ENCODE assay signal across 15 cellular contexts in genomic region chr19:58128041-58128685, GRCh38. TPM values are rescaled to one million over a fixed set of nuclear protein-coding genes. Genes with fewer than 3 reads are reported as not detected.
DNase-seq lines count a peak whose midpoint lies in the region; ATAC-seq, FAIRE-seq and TF ChIP-seq lines count a peak whose summit lies in the region.
"Had no signal": no experiment of that assay in that cellular context is flagged by ENCODE, and none has a peak within 500 bp of the region (broad histone marks: within the 10 kb centered on the region; RNA-seq: fewer than 3 reads in every experiment).

No MANE protein-coding gene starts in this region.

- no peak overlapping the region for H2AFZ ChIP-seq in Karpas-422 (ENCODE audit: low read length)
- H2AFZ ChIP-seq in neural progenitor cell (replicated peaks): no peak overlapping the region
- H2AFZ ChIP-seq: hepatocyte had no signal

- peaks cover 76% of the 10 kb centered on the region for H3K9me3 ChIP-seq in CD8-positive, alpha-beta memory T cell (ENCODE audit: low read length)
- peaks cover 82% of the 10 kb centered on the region for H3K9me3 ChIP-seq in Karpas-422 (ENCODE audit: low read length)
- H3K9me3 ChIP-seq in effector memory CD4-positive, alpha-beta T cell (ENCODE audit: control insufficient read depth, low read length): peaks cover 91% of the 10 kb centered on the region
- H3K9me3 ChIP-seq in neural progenitor cell (ENCODE audit: low read depth): peaks cover 58% of the 10 kb centered on the region

- H3K4me2 ChIP-seq in Karpas-422 (ENCODE audit: low read depth, low read length, poor library complexity, severe bottlenecking): no peak overlapping the region
- no peak overlapping the region for H3K4me2 ChIP-seq in neural progenitor cell
- H3K4me2 ChIP-seq: hepatocyte had no signal

- CTCF ChIA-PET in CD8-positive, alpha-beta memory T cell (lab: Charles Lee): no interaction called here

- no peak for FAIRE-seq in D721Med (lab: Jason Lieb, UNC)

- no peak overlapping the region for H3K9ac ChIP-seq in Karpas-422 (ENCODE audit: low read length)
- no peak overlapping the region for H3K9ac ChIP-seq in neural progenitor cell

- H3K27me3 Mint-ChIP-seq in CD8-positive, alpha-beta memory T cell: no peaks in the 10 kb centered on the region
- H3K27me3 Mint-ChIP-seq in neural progenitor cell (ENCODE audit: insufficient read depth, low read depth): peaks cover 4% of the 10 kb centered on the region

- H3K27ac ChIP-seq in CD8-positive, alpha-beta memory T cell (ENCODE audit: low read depth, low read length): no peak overlapping the region
- H3K27ac ChIP-seq in Karpas-422 (ENCODE audit: low read length): no peak overlapping the region
- no peak overlapping the region for H3K27ac ChIP-seq in effector memory CD4-positive, alpha-beta T cell (ENCODE audit: insufficient read depth, low read length, poor library complexity, severe bottlenecking)
- no peak overlapping the region for H3K27ac ChIP-seq in neural progenitor cell
- H3K27ac ChIP-seq: hepatocyte, ovary, testis had no signal

- H3K4me1 ChIP-seq in CD8-positive, alpha-beta memory T cell (ENCODE audit: insufficient read depth, low read length): no peaks in the 10 kb centered on the region
- H3K4me1 ChIP-seq in Karpas-422 (ENCODE audit: low read length) (no peaks in the 10 kb centered on the region), neural progenitor cell (no peaks in the 10 kb centered on the region)
- no peaks in the 10 kb centered on the region for H3K4me1 ChIP-seq in effector memory CD4-positive, alpha-beta T cell (ENCODE audit: control insufficient read depth, insufficient read depth, low read length, poor library complexity, severe bottlenecking)
- H3K4me1 ChIP-seq: testis had no signal

- peaks cover 14 to 69% (median 68%) of the 10 kb centered on the region in 3 donors for H3K36me3 Mint-ChIP-seq in CD8-positive, alpha-beta memory T cell
- peaks cover 55% of the 10 kb centered on the region for H3K36me3 Mint-ChIP-seq in neural progenitor cell

- TF ChIP-seq CTCF in neural progenitor cell (IDR thresholded peaks at IDR 0.05) (no peak), D721Med (IDR thresholded peaks at IDR 0.05; ENCODE audit: insufficient read depth, missing control alignments) (no peak)

- peaks cover 27% of the 10 kb centered on the region for H3K36me3 ChIP-seq in CD8-positive, alpha-beta memory T cell (ENCODE audit: insufficient read depth, low read length)
- H3K36me3 ChIP-seq in Karpas-422 (ENCODE audit: insufficient read depth, low read length) (peaks cover 40% of the 10 kb centered on the region), neural progenitor cell (peaks cover 57% of the 10 kb centered on the region)
- H3K36me3 ChIP-seq in effector memory CD4-positive, alpha-beta T cell (ENCODE audit: control insufficient read depth, insufficient read depth, low read length): peaks cover 50% of the 10 kb centered on the region

- H4K20me1 ChIP-seq in Karpas-422 (ENCODE audit: insufficient read depth, low read depth, low read length): no peaks in the 10 kb centered on the region
- no peaks in the 10 kb centered on the region for H4K20me1 ChIP-seq in neural progenitor cell (ENCODE audit: low read depth)

- no peaks in the 10 kb centered on the region for H3K27me3 ChIP-seq in CD8-positive, alpha-beta memory T cell (ENCODE audit: insufficient read depth, low read length, poor library complexity, severe bottlenecking)
- H3K27me3 ChIP-seq in Karpas-422 (ENCODE audit: low read length) (no peaks in the 10 kb centered on the region), neural progenitor cell (no peaks in the 10 kb centered on the region)
- H3K27me3 ChIP-seq in effector memory CD4-positive, alpha-beta T cell (replicated peaks; ENCODE audit: control insufficient read depth, insufficient read depth, low read length, poor library complexity, severe bottlenecking): no peaks in the 10 kb centered on the region
- H3K27me3 ChIP-seq: hepatocyte, ovary, testis had no signal

- H3K4me3 Mint-ChIP-seq in CD8-positive, alpha-beta memory T cell: no peak overlapping the region
- no peak overlapping the region for H3K4me3 Mint-ChIP-seq in neural progenitor cell

- no peak overlapping the region for H3K27ac Mint-ChIP-seq in CD8-positive, alpha-beta memory T cell
- no peak overlapping the region for H3K27ac Mint-ChIP-seq in neural progenitor cell

- no peaks in the 10 kb centered on the region for H3K79me2 ChIP-seq in Karpas-422 (ENCODE audit: low read length)
- no peaks in the 10 kb centered on the region for H3K79me2 ChIP-seq in neural progenitor cell (ENCODE audit: low read depth)
- H3K79me2 ChIP-seq: hepatocyte had no signal

- H3K4me1 Mint-ChIP-seq in CD8-positive, alpha-beta memory T cell: no peaks in the 10 kb centered on the region
- no peaks in the 10 kb centered on the region for H3K4me1 Mint-ChIP-seq in neural progenitor cell

- H3F3A ChIP-seq in neural progenitor cell (ENCODE audit: low read depth): peaks cover 8% of the 10 kb centered on the region

- ATAC-seq in GM18511 (IDR thresholded peaks at IDR 0.05; ENCODE audit: unreplicated experiment): no peak

- H3K4me3 ChIP-seq in CD8-positive, alpha-beta memory T cell (ENCODE audit: low read length): peak overlapping the region; percentile 35
- H3K4me3 ChIP-seq in Karpas-422 (ENCODE audit: low read length) (peak overlapping the region; percentile 6; the same call in 1 of the 2 replicates), neural progenitor cell (peak overlapping the region; percentile 3)
- peak overlapping the region; percentile 14 for H3K4me3 ChIP-seq in effector memory CD4-positive, alpha-beta T cell (ENCODE audit: insufficient read depth, low read depth, low read length, poor library complexity, severe bottlenecking)
- H3K4me3 ChIP-seq: hepatocyte, ovary, testis had no signal

- H3K9me3 Mint-ChIP-seq in CD8-positive, alpha-beta memory T cell: peaks cover 20 to 96% (median 96%) of the 10 kb centered on the region in 5 donors
- H3K9me3 Mint-ChIP-seq in neural progenitor cell: peaks cover 90% of the 10 kb centered on the region

- no peak for DNase-seq in CD8-positive, alpha-beta memory T cell
- no peak for DNase-seq in Karpas-422
- no peak for DNase-seq in effector memory CD4-positive, alpha-beta T cell
- no peak for DNase-seq in neural progenitor cell (ENCODE audit: low spot score)
- DNase-seq in NCI-H1694 (lab: John Stamatoyannopoulos, UW): no peak
- DNase-seq in D721Med (ENCODE audit: insufficient read length, low spot score): no peak
- DNase-seq: DMS79 treated with DMSO at 0.1 percent for 48 hours; effector CD8-positive, alpha-beta T cell; NCI-H446; ovary; SHP77; stimulated activated CD4-positive, alpha-beta T cell treated with anti-CD3 and anti-CD28 coated beads, Interleukin-4, amount 100 ng/mL, for 1 hour; testis had no signal

- H3K9me2 ChIP-seq in Karpas-422 (replicated peaks; ENCODE audit: insufficient read depth, low read length): no peaks in the 10 kb centered on the region

- POLR2A ChIA-PET in CD8-positive, alpha-beta memory T cell (lab: Charles Lee): no interaction called here

RNA-seq across cellular contexts. Expression of gene ZNF329, which starts 22.4 kb away (rescaled TPM):
- 1 to 10 TPM; 8.7 to 9.1 TPM for total RNA-seq in CD8-positive, alpha-beta memory T cell
- polyA plus RNA-seq in CD8-positive, alpha-beta memory T cell: 10.3 TPM
- total RNA-seq in Karpas-422 (2014; rRNA removed; shearing (Covaris generic); ENCODE audit: low replicate concordance): 7.8 and 9.1 TPM in 2 replicates
- total RNA-seq in neural progenitor cell (ENCODE audit: low replicate concordance): 28.4 and 36.2 TPM in 2 replicates

RNA-seq across cellular contexts. Expression of gene ZSCAN18, which starts 30.1 kb away (rescaled TPM):
- total RNA-seq in CD8-positive, alpha-beta memory T cell: 10 to 100 TPM; 22.4 to 24.0 TPM
- 21.4 TPM for polyA plus RNA-seq in CD8-positive, alpha-beta memory T cell
- not detected in 2 replicates for total RNA-seq in Karpas-422 (2014; rRNA removed; shearing (Covaris generic); ENCODE audit: low replicate concordance)
- total RNA-seq in neural progenitor cell (ENCODE audit: low replicate concordance): 49.1 and 144 TPM in 2 replicates

RNA-seq across cellular contexts. Expression of gene ZNF274, which starts 54.7 kb away (rescaled TPM):
- 10 to 100 TPM; 23.4 to 25.9 TPM for total RNA-seq in CD8-positive, alpha-beta memory T cell
- polyA plus RNA-seq in CD8-positive, alpha-beta memory T cell: 32.0 TPM
- total RNA-seq in Karpas-422 (2014; rRNA removed; shearing (Covaris generic); ENCODE audit: low replicate concordance): 14.1 and 27.9 TPM in 2 replicates
- 39.3 and 43.0 TPM in 2 replicates for total RNA-seq in neural progenitor cell (ENCODE audit: low replicate concordance)

Comparison
In these comparisons a context has a peak if more than half of its experiments do, and no peak if none do; other contexts are left out.
1. RNA of gene ZSCAN18, which starts 30.1 kb away (total RNA-seq): 49.1 to 144 TPM in neural progenitor cell and 22.4 to 24.0 TPM in CD8-positive, alpha-beta memory T cell; not detected in Karpas-422; every median in the first group is over 10 times any median in the second.
2. Peak in every context shown above with its lines, with median percentiles within 50 percentile points of each other: H3K4me3 ChIP-seq.